ENCODE assay signal across 32 cellular contexts in the genomic region with DNA sequence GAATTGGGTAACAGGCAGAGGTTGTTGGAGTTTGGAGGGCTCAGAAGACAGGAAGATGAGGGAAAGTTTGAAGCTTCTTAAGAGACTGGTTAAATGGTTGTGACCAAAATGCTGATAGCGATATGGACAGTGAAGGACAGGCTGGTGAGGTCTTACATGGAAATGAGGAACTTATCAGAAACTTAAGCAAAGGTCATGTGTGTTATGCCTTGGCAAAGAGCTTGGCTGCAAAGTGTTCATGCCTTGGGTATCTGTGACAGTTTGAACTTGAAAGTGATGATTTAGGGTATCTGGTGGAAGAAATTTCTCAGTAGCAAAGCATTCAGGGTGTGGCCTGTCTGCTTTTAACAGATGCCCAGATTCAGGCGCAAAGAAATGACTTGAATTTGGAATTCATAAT.
"Had no signal": no experiment of that assay in that cellular context is flagged by ENCODE, and none has a peak within 500 bp of the region (broad histone marks: within the 10 kb centered on the region; RNA-seq: fewer than 3 reads in every experiment).

No MANE protein-coding gene starts in this region.

- H3K27ac Mint-ChIP-seq: activated naive CD4-positive, alpha-beta T cell treated with anti-CD3 and anti-CD28 coated beads, Interleukin-2, amount 10 ng/mL, durations not matched to agents 7 days and 5 days; activated naive CD8-positive, alpha-beta T cell treated with anti-CD3 and anti-CD28 coated beads, Interleukin-2, amount 10 ng/mL, durations not matched to agents 7 days and 5 days; dendritic cell treated with granulocyte-macrophage colony-stimulating factor and Interleukin-4, amounts not matched to agents 40 ng/mL and 50 ng/mL, for 4 days; nephron; stimulated activated memory B cell treated with anti-CD40 and anti-IgM and Interleukin-4, amounts not matched to agents 10 μg/mL and 1 μg/mL and 100 μg/mL, for 72 hours; stimulated activated naive CD8-positive, alpha-beta T cell treated with anti-CD3 and anti-CD28 coated beads, Interleukin-15, amount 100 ng/mL, for 72 hours; T-helper 2 cell treated with Interferon-gamma antibody and Interleukin-4, amounts not matched to agents 5 μg/mL and 100 μg/mL, for 36 hours; type B pancreatic cell had no signal

- H3K27ac ChIP-seq: brain microvascular endothelial cell, epithelial cell of prostate, esophagus squamous epithelium, vagina, WERI-Rb-1 had no signal

- ATAC-seq: activated CD4-positive, CD25-positive, alpha-beta regulatory T cell treated with anti-CD3 and anti-CD28 coated beads, Interleukin-2, amount 50 U/mL, for 24 hours; left lobe of liver; right cardiac atrium; stimulated activated memory B cell treated with anti-CD40 and anti-IgM and Interleukin-4, amounts not matched to agents 10 μg/mL and 1 μg/mL and 100 μg/mL, for 72 hours; stimulated activated naive CD8-positive, alpha-beta T cell treated with anti-CD3 and anti-CD28 coated beads, Interleukin-15, amount 100 ng/mL, for 72 hours had no signal

- H3K27me3 ChIP-seq: brain microvascular endothelial cell, esophagus squamous epithelium, vagina had no signal

- H3K4me3 ChIP-seq: esophagus squamous epithelium, lung, vagina had no signal

- H3K4me1 ChIP-seq: esophagus squamous epithelium, vagina had no signal

- DNase-seq: activated CD4-positive, alpha-beta T cell treated with anti-CD3 and anti-CD28 coated beads for 48 hours; activated CD4-positive, alpha-beta T cell treated with anti-CD3 and anti-CD28 coated beads, Interleukin-2, amount 50 U/mL, for 48 hours; activated CD8-positive, alpha-beta memory T cell treated with anti-CD3 and anti-CD28 coated beads for 24 hours; activated gamma-delta T cell; activated naive CD4-positive, alpha-beta T cell treated with anti-CD3 and anti-CD28 coated beads, Interleukin-2, amount 10 ng/mL, durations not matched to agents 7 days and 5 days; activated naive CD8-positive, alpha-beta T cell treated with anti-CD3 and anti-CD28 coated beads, Interleukin-2, amount 10 ng/mL, durations not matched to agents 7 days and 5 days; amniotic stem cell; brain microvascular endothelial cell; central memory CD4-positive, alpha-beta T cell; esophagus squamous epithelium; foreskin melanocyte; kidney glomerular epithelial cell; mesendoderm; posterior cingulate gyrus; right cardiac atrium; stimulated activated CD4-positive, alpha-beta T cell treated with anti-CD3 and anti-CD28 coated beads, Interleukin-4, amount 100 ng/mL, for 24 hours; stimulated activated naive CD8-positive, alpha-beta T cell treated with anti-CD3 and anti-CD28 coated beads, Interleukin-15, amount 100 ng/mL, for 72 hours; substantia nigra; T-helper 1 cell; WERI-Rb-1 had no signal

- H3K4me1 Mint-ChIP-seq: activated naive CD4-positive, alpha-beta T cell treated with anti-CD3 and anti-CD28 coated beads, Interleukin-2, amount 10 ng/mL, durations not matched to agents 7 days and 5 days; activated naive CD8-positive, alpha-beta T cell treated with anti-CD3 and anti-CD28 coated beads, Interleukin-2, amount 10 ng/mL, durations not matched to agents 7 days and 5 days; stimulated activated memory B cell treated with anti-CD40 and anti-IgM and Interleukin-4, amounts not matched to agents 10 μg/mL and 1 μg/mL and 100 μg/mL, for 72 hours; stimulated activated naive CD8-positive, alpha-beta T cell treated with anti-CD3 and anti-CD28 coated beads, Interleukin-15, amount 100 ng/mL, for 72 hours had no signal

- FAIRE-seq: astrocyte, TTC549 had no signal

- H3K36me3 ChIP-seq: brain microvascular endothelial cell, esophagus squamous epithelium, vagina, WERI-Rb-1 had no signal

- H3K9me3 ChIP-seq: vagina had no signal

- H3K27me3 Mint-ChIP-seq: activated naive CD8-positive, alpha-beta T cell treated with anti-CD3 and anti-CD28 coated beads, Interleukin-2, amount 10 ng/mL, durations not matched to agents 7 days and 5 days; stimulated activated naive CD8-positive, alpha-beta T cell treated with anti-CD3 and anti-CD28 coated beads, Interleukin-15, amount 100 ng/mL, for 72 hours; type B pancreatic cell had no signal

- H3K4me3 Mint-ChIP-seq: activated naive CD4-positive, alpha-beta T cell treated with anti-CD3 and anti-CD28 coated beads, Interleukin-2, amount 10 ng/mL, durations not matched to agents 7 days and 5 days; activated naive CD8-positive, alpha-beta T cell treated with anti-CD3 and anti-CD28 coated beads, Interleukin-2, amount 10 ng/mL, durations not matched to agents 7 days and 5 days; dendritic cell treated with granulocyte-macrophage colony-stimulating factor and Interleukin-4, amounts not matched to agents 40 ng/mL and 50 ng/mL, for 4 days; nephron; stimulated activated memory B cell treated with anti-CD40 and anti-IgM and Interleukin-4, amounts not matched to agents 10 μg/mL and 1 μg/mL and 100 μg/mL, for 72 hours; stimulated activated naive CD8-positive, alpha-beta T cell treated with anti-CD3 and anti-CD28 coated beads, Interleukin-15, amount 100 ng/mL, for 72 hours; T-helper 2 cell treated with Interferon-gamma antibody and Interleukin-4, amounts not matched to agents 5 μg/mL and 100 μg/mL, for 36 hours; type B pancreatic cell had no signal

- H3K36me3 Mint-ChIP-seq: activated naive CD4-positive, alpha-beta T cell treated with anti-CD3 and anti-CD28 coated beads, Interleukin-2, amount 10 ng/mL, durations not matched to agents 7 days and 5 days; activated naive CD8-positive, alpha-beta T cell treated with anti-CD3 and anti-CD28 coated beads, Interleukin-2, amount 10 ng/mL, durations not matched to agents 7 days and 5 days; stimulated activated memory B cell treated with anti-CD40 and anti-IgM and Interleukin-4, amounts not matched to agents 10 μg/mL and 1 μg/mL and 100 μg/mL, for 72 hours had no signal

- H3K9me3 Mint-ChIP-seq: activated naive CD4-positive, alpha-beta T cell treated with anti-CD3 and anti-CD28 coated beads, Interleukin-2, amount 10 ng/mL, durations not matched to agents 7 days and 5 days; T-helper 2 cell treated with Interferon-gamma antibody and Interleukin-4, amounts not matched to agents 5 μg/mL and 100 μg/mL, for 36 hours had no signal
